2 cellular contexts compared by ENCODE assay signal in the genomic region with DNA sequence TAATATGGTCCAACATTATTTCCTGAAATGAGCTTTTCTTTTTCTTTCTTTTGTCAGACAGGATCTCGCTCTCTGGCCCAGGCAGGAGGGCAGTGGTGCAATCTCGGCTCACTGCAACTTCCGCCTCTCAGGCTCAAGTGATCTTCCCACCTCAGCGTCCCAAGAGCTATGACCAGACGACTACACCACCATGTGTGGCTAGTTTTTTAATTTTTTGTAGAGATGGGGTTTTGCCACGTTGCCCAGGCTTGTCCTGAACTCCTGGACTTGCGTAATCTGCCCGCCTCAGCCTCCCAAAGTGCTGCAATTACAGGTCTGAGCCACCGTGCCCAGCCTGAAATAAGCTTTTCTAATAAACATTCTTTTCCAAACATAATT.
TF ChIP-seq lines count a peak whose summit lies in the region.

No MANE protein-coding gene starts in this region.

TF ChIP-seq in GM23338, 12 proteins besides CTCF, POLR2A, EP300 and RAD21:
- TF ChIP-seq, protein P1, sequence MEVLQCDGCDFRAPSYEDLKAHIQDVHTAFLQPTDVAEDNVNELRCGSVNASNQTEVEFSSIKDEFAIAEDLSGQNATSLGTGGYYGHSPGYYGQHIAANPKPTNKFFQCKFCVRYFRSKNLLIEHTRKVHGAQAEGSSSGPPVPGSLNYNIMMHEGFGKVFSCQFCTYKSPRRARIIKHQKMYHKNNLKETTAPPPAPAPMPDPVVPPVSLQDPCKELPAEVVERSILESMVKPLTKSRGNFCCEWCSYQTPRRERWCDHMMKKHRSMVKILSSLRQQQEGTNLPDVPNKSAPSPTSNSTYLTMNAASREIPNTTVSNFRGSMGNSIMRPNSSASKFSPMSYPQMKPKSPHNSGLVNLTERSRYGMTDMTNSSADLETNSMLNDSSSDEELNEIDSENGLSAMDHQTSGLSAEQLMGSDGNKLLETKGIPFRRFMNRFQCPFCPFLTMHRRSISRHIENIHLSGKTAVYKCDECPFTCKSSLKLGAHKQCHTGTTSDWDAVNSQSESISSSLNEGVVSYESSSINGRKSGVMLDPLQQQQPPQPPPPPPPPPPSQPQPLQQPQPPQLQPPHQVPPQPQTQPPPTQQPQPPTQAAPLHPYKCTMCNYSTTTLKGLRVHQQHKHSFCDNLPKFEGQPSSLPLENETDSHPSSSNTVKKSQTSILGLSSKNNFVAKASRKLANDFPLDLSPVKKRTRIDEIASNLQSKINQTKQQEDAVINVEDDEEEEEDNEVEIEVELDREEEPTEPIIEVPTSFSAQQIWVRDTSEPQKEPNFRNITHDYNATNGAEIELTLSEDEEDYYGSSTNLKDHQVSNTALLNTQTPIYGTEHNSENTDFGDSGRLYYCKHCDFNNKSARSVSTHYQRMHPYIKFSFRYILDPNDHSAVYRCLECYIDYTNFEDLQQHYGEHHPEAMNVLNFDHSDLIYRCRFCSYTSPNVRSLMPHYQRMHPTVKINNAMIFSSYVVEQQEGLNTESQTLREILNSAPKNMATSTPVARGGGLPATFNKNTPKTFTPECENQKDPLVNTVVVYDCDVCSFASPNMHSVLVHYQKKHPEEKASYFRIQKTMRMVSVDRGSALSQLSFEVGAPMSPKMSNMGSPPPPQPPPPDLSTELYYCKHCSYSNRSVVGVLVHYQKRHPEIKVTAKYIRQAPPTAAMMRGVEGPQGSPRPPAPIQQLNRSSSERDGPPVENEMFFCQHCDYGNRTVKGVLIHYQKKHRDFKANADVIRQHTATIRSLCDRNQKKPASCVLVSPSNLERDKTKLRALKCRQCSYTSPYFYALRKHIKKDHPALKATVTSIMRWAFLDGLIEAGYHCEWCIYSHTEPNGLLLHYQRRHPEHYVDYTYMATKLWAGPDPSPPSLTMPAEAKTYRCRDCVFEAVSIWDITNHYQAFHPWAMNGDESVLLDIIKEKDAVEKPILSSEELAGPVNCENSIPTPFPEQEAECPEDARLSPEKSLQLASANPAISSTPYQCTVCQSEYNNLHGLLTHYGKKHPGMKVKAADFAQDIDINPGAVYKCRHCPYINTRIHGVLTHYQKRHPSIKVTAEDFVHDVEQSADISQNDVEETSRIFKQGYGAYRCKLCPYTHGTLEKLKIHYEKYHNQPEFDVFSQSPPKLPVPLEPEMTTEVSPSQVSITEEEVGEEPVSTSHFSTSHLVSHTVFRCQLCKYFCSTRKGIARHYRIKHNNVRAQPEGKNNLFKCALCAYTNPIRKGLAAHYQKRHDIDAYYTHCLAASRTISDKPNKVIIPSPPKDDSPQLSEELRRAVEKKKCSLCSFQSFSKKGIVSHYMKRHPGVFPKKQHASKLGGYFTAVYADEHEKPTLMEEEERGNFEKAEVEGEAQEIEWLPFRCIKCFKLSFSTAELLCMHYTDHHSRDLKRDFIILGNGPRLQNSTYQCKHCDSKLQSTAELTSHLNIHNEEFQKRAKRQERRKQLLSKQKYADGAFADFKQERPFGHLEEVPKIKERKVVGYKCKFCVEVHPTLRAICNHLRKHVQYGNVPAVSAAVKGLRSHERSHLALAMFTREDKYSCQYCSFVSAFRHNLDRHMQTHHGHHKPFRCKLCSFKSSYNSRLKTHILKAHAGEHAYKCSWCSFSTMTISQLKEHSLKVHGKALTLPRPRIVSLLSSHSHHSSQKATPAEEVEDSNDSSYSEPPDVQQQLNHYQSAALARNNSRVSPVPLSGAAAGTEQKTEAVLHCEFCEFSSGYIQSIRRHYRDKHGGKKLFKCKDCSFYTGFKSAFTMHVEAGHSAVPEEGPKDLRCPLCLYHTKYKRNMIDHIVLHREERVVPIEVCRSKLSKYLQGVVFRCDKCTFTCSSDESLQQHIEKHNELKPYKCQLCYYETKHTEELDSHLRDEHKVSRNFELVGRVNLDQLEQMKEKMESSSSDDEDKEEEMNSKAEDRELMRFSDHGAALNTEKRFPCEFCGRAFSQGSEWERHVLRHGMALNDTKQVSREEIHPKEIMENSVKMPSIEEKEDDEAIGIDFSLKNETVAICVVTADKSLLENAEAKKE (CRISPR knock-in tag; IDR thresholded peaks at IDR 0.05) = no peak
- TF ChIP-seq EZH2 (IDR thresholded peaks at IDR 0.05; ENCODE audit: low read depth, unreplicated experiment) (no peak), STAT1 (IDR thresholded peaks at IDR 0.05; ENCODE audit: unreplicated experiment) (no peak), ZNF114 (CRISPR knock-in tag; IDR thresholded peaks at IDR 0.05) (no peak), EZH2phosphoT487 (IDR thresholded peaks at IDR 0.05; ENCODE audit: unreplicated experiment) (no peak)

TF ChIP-seq in H1, 55 proteins besides CTCF, POLR2A, EP300 and RAD21:
- no peak for TF ChIP-seq FOSL1 (IDR thresholded peaks at IDR 0.05; ENCODE audit: insufficient read depth, low read depth, low read length)
- TF ChIP-seq CEBPB (IDR thresholded peaks at IDR 0.05; ENCODE audit: low read depth, low read length) = peak; percentile 77
